ENCODE assay signal across 28 cellular contexts in the genomic region with DNA sequence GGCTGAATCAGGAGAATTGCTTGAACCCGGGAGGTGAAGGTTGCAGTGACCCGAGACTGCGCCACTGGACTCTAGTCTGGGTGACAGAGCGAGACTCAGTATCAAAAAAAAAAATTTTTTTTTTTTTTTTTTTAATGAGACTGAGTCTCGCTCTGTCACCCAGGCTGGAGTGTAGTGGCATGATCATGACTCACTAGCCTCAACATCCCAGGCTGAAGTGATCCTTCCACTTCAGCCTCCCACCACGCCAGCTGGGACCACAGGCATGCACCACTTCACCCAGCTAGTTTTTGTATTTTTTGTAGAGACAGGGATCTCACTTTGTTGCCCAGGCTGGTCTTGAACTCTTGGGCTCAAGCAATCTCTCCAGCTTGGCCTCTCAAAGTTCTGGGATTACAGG. TPM values are rescaled to one million over a fixed set of nuclear protein-coding genes. Genes with fewer than 3 reads are reported as not detected.
DNase-seq lines count a peak whose midpoint lies in the region; ATAC-seq and TF ChIP-seq lines count a peak whose summit lies in the region.
"Had no signal": no experiment of that assay in that cellular context is flagged by ENCODE, and none has a peak within 500 bp of the region (broad histone marks: within the 10 kb centered on the region; RNA-seq: fewer than 3 reads in every experiment).

No MANE protein-coding gene starts in this region.

- H3K9me3 ChIP-seq in SJSA1 (replicated peaks) (no peaks in the 10 kb centered on the region), smooth muscle cell (replicated peaks; ENCODE audit: low read depth) (no peaks in the 10 kb centered on the region), osteoblast (ENCODE audit: low read depth, low read length) (no peaks in the 10 kb centered on the region)
- H3K9me3 ChIP-seq: esophagus squamous epithelium, Peyer's patch, thoracic aorta had no signal

- no peaks in the 10 kb centered on the region for H3K4me1 ChIP-seq in SJSA1 (replicated peaks)
- no peaks in the 10 kb centered on the region for H3K4me1 ChIP-seq in foreskin keratinocyte
- no peaks in the 10 kb centered on the region for H3K4me1 ChIP-seq in smooth muscle cell (ENCODE audit: low read depth)
- no peaks in the 10 kb centered on the region for H3K4me1 ChIP-seq in osteoblast (ENCODE audit: insufficient read depth, low read length)
- H3K4me1 ChIP-seq: esophagus squamous epithelium, HAP-1, Peyer's patch had no signal

- H3K36me3 ChIP-seq in SJSA1 (no peaks in the 10 kb centered on the region), smooth muscle cell (ENCODE audit: low read depth) (no peaks in the 10 kb centered on the region), osteoblast (ENCODE audit: insufficient read depth, low read length) (no peaks in the 10 kb centered on the region)
- H3K36me3 ChIP-seq: esophagus squamous epithelium, HAP-1, Peyer's patch, thoracic aorta had no signal

- no peaks in the 10 kb centered on the region for H3K79me2 ChIP-seq in smooth muscle cell (ENCODE audit: low read depth)
- H3K79me2 ChIP-seq in osteoblast (ENCODE audit: insufficient read depth, low read length): no peaks in the 10 kb centered on the region

- no peak overlapping the region for H3K27ac ChIP-seq in SJSA1
- H3K27ac ChIP-seq in foreskin keratinocyte: no peak overlapping the region
- peak overlapping the region; percentile 39 for H3K27ac ChIP-seq in smooth muscle cell (ENCODE audit: low read depth)
- no peak overlapping the region for H3K27ac ChIP-seq in osteoblast (ENCODE audit: low read depth, low read length)
- H3K27ac ChIP-seq: esophagus squamous epithelium, Peyer's patch, thoracic aorta had no signal

- H3K4me2 ChIP-seq in smooth muscle cell (no peak overlapping the region), osteoblast (ENCODE audit: insufficient read depth, low read length) (no peak overlapping the region)

- H2AFZ ChIP-seq in smooth muscle cell (ENCODE audit: low read depth) (no peak overlapping the region), osteoblast (ENCODE audit: low read length) (no peak overlapping the region)

- TF ChIP-seq CTCF in foreskin keratinocyte (conservative IDR thresholded peaks at IDR 0.05) (no peak), smooth muscle cell (IDR thresholded peaks at IDR 0.05; ENCODE audit: borderline replicate concordance, insufficient read depth, poor library complexity, severe bottlenecking) (no peak), osteoblast (IDR thresholded peaks at IDR 0.05; ENCODE audit: extremely low read depth, low read depth, low read length) (no peak)

- WGBS in smooth muscle cell (ENCODE audit: low lambda C conversion rate): 75% methylated on average over 6 of the region's 6 CpGs

- H3F3A ChIP-seq in smooth muscle cell (ENCODE audit: low read depth): no peaks in the 10 kb centered on the region

- DNase-seq in DMS53 (lab: John Stamatoyannopoulos, UW) (peak; percentile 66), DMS53 treated with DMSO at 0.1 percent for 48 hours (lab: John Stamatoyannopoulos, UW; ENCODE audit: unreplicated experiment) (no peak), SJSA1 (ENCODE audit: low read depth in 1 of 2, low spot score in 2 of 2) (peak; percentile 7 to 45), foreskin keratinocyte (no peak), smooth muscle cell (lab: John Stamatoyannopoulos, UW; ENCODE audit: unreplicated experiment) (no peak), osteoblast (ENCODE audit: insufficient read length, low spot score, missing footprints) (no peak)
- DNase-seq: activated B cell treated with CpG ODN at 0.5 μM for 24 hours; activated CD4-positive, alpha-beta T cell treated with anti-CD3 and anti-CD28 coated beads, Interleukin-2, amount 50 U/mL, for 1 hour; activated gamma-delta T cell; activated naive CD8-positive, alpha-beta T cell treated with anti-CD3 and anti-CD28 coated beads, Interleukin-2, amount 10 ng/mL, durations not matched to agents 7 days and 5 days; activated T-cell treated with anti-CD3 and anti-CD28 coated beads, Interleukin-2, amount 50 U/mL, for 4 hours; CD4-positive, CD25-positive, alpha-beta regulatory T cell; cerebellar nuclear complex; esophagus squamous epithelium; kidney glomerular epithelial cell; NCI-H1048; NCI-H1694 treated with DMSO at 0.1 percent for 48 hours; NCI-H446 treated with DMSO at 0.1 percent for 48 hours; NCI-H774; Peyer's patch; right cardiac atrium; stimulated activated CD8-positive, alpha-beta memory T cell treated with anti-CD3 and anti-CD28 coated beads, Interleukin-4, amount 100 ng/mL, for 48 hours; stimulated activated naive CD8-positive, alpha-beta T cell treated with anti-CD3 and anti-CD28 coated beads, Interleukin-15, amount 100 ng/mL, for 72 hours; T-cell had no signal

- H4K20me1 ChIP-seq in smooth muscle cell (ENCODE audit: low read depth): no peaks in the 10 kb centered on the region
- H4K20me1 ChIP-seq in osteoblast (ENCODE audit: insufficient read depth, low read length): no peaks in the 10 kb centered on the region

- H3K27me3 ChIP-seq in SJSA1 (replicated peaks) (no peaks in the 10 kb centered on the region), foreskin keratinocyte (no peaks in the 10 kb centered on the region), smooth muscle cell (ENCODE audit: low read depth) (no peaks in the 10 kb centered on the region), osteoblast (ENCODE audit: insufficient read depth, low read length) (no peaks in the 10 kb centered on the region)
- H3K27me3 ChIP-seq: esophagus squamous epithelium, Peyer's patch had no signal

- peak; percentile 79 for ATAC-seq in foreskin keratinocyte
- ATAC-seq in GM19023 (IDR thresholded peaks at IDR 0.05; ENCODE audit: unreplicated experiment): no peak
- no peak for ATAC-seq in activated CD4-positive, CD25-positive, alpha-beta regulatory T cell treated with anti-CD3 and anti-CD28 coated beads, Interleukin-2, amount 50 U/mL, for 24 hours
- ATAC-seq: activated T-cell treated with anti-CD3 and anti-CD28 coated beads, Interleukin-2, amount 50 U/mL, for 4 hours; right cardiac atrium; stimulated activated naive CD8-positive, alpha-beta T cell treated with anti-CD3 and anti-CD28 coated beads, Interleukin-15, amount 100 ng/mL, for 72 hours; T-cell had no signal

- H3K9ac ChIP-seq in smooth muscle cell (ENCODE audit: low read depth): no peak overlapping the region

- no peak overlapping the region for H3K4me3 ChIP-seq in SJSA1
- H3K4me3 ChIP-seq in smooth muscle cell: no peak overlapping the region
- H3K4me3 ChIP-seq in osteoblast (ENCODE audit: insufficient read depth, low read length): no peak overlapping the region
- H3K4me3 ChIP-seq: esophagus squamous epithelium, HAP-1, Peyer's patch, thoracic aorta had no signal

RNA-seq across cellular contexts. Expression of gene MYO6, which starts 53.3 kb away (rescaled TPM):
- total RNA-seq in SJSA1 (2014; rRNA removed; shearing (Covaris generic)): 6.4 and 6.7 TPM in 2 replicates
- total RNA-seq in foreskin keratinocyte: 21.9 and 23.7 TPM in 2 replicates
- polyA plus RNA-seq in foreskin keratinocyte: 6.2 and 7.3 TPM in 2 replicates
- total RNA-seq in smooth muscle cell: 18.1 and 22.1 TPM in 2 replicates
- polyA plus RNA-seq in smooth muscle cell: 10.6 and 19.9 TPM in 2 replicates
- 15.2 and 16.8 TPM in 2 replicates for total RNA-seq in osteoblast

Comparison
In these comparisons a context has a peak if more than half of its experiments do, and no peak if none do; other contexts are left out.
1. DNase-seq: peak in DMS53 (single experiment) and SJSA1 (2 of 2); none in DMS53 treated with DMSO at 0.1 percent for 48 hours (single experiment), foreskin keratinocyte (0 of 2), smooth muscle cell (single experiment) and osteoblast (single experiment).